In genomic region chr20:48761914-48762313, GRCh38 we compare ENCODE assay signal across 10 cellular contexts.
A peak's percentile ranks its signal among the peaks of the same experiment; 100 is the strongest.
DNase-seq lines count a peak whose midpoint lies in the region; TF ChIP-seq lines count a peak whose summit lies in the region.
"Had no signal": no experiment of that assay in that cellular context is flagged by ENCODE, and none has a peak within 500 bp of the region (broad histone marks: within the 10 kb centered on the region; RNA-seq: fewer than 3 reads in every experiment).

No MANE protein-coding gene starts in this region.

- peaks cover 92 to 97% (median 97%) of the 10 kb centered on the region in 3 donors for H3K4me1 Mint-ChIP-seq in CD8-positive, alpha-beta memory T cell

- H3K9ac ChIP-seq in Loucy (ENCODE audit: low read depth, low read length, poor library complexity, severe bottlenecking): peak overlapping the region; percentile 62

- H3F3A ChIP-seq in Loucy (ENCODE audit: low read depth): 0 out of 2 replicates have a peak, but pooled peaks cover 2% of the 10 kb centered on the region

- H3K36me3 ChIP-seq in CD8-positive, alpha-beta memory T cell (ENCODE audit: insufficient read depth, low read length): no peaks in the 10 kb centered on the region
- H3K36me3 ChIP-seq in Loucy (ENCODE audit: insufficient read depth, low read length) (no peaks in the 10 kb centered on the region; the same call in 1 of the 2 replicates), neutrophil (peaks cover 13% of the 10 kb centered on the region), uterus (no peaks in the 10 kb centered on the region)

- POLR2A ChIA-PET in CD8-positive, alpha-beta memory T cell (lab: Charles Lee): interaction anchor here (0.6 to 2.6 kb wide), 8 partner anchors 8 to 66 kb away, joined by 3 to 7 read pairs (median 3); partner anchors contain the start of gene PREX1

- peaks cover 96% of the 10 kb centered on the region for H3K4me1 ChIP-seq in CD8-positive, alpha-beta memory T cell (ENCODE audit: insufficient read depth, low read length)
- H3K4me1 ChIP-seq in Loucy (ENCODE audit: insufficient read depth, low read length, poor library complexity, severe bottlenecking) (peaks cover 30% of the 10 kb centered on the region), neutrophil (ENCODE audit: control insufficient read depth in 1 of 2, insufficient read depth in 1 of 2, low read depth in 1 of 2, low read length in 1 of 2) (peaks cover 99 to 100% of the 10 kb centered on the region in 2 experiments), uterus (no peaks in the 10 kb centered on the region)

- CTCF ChIA-PET in CD8-positive, alpha-beta memory T cell (lab: Charles Lee): interaction anchor here (1.0 to 5.1 kb wide), 4 partner anchors 9 to 66 kb away, joined by 3 to 14 read pairs (median 4); partner anchors contain the start of gene PREX1

- no peaks in the 10 kb centered on the region for H4K20me1 ChIP-seq in Loucy (ENCODE audit: insufficient read depth, low read length, poor library complexity, severe bottlenecking)

- no peaks in the 10 kb centered on the region for H3K9me3 ChIP-seq in CD8-positive, alpha-beta memory T cell (ENCODE audit: low read length)
- H3K9me3 ChIP-seq in Loucy (ENCODE audit: insufficient read depth, low read depth, low read length) (no peaks in the 10 kb centered on the region), neutrophil (no peaks in the 10 kb centered on the region), uterus (no peaks in the 10 kb centered on the region)

- TF ChIP-seq POLR2A in uterus (IDR thresholded peaks at IDR 0.05): no peak

- peak overlapping the region; percentile 82 for H3K4me2 ChIP-seq in Loucy (ENCODE audit: low read depth, low read length, poor library complexity, severe bottlenecking)

- H3K9me2 ChIP-seq in Loucy (replicated peaks; ENCODE audit: low read depth, low read length): no peaks in the 10 kb centered on the region

- peaks cover 0 to 2% of the 10 kb centered on the region in 2 donors for H3K27me3 Mint-ChIP-seq in CD8-positive, alpha-beta memory T cell

- peak overlapping the region; percentile 73 to 92 (median 82) for H3K4me3 Mint-ChIP-seq in CD8-positive, alpha-beta memory T cell

- no peaks in the 10 kb centered on the region for H3K9me3 Mint-ChIP-seq in CD8-positive, alpha-beta memory T cell

- peak overlapping the region; percentile 3 for H3K4me3 ChIP-seq in CD8-positive, alpha-beta memory T cell (ENCODE audit: low read length)
- H3K4me3 ChIP-seq in Loucy (ENCODE audit: low read length, poor library complexity, severe bottlenecking): peak overlapping the region; percentile 2
- peak overlapping the region; percentile 57 to 61 for H3K4me3 ChIP-seq in neutrophil (ENCODE audit: low read depth in 1 of 2, low read length in 1 of 2)
- H3K4me3 ChIP-seq in uterus: no peak overlapping the region
- H3K4me3 ChIP-seq: coronary artery had no signal

- H3K27ac Mint-ChIP-seq in CD8-positive, alpha-beta memory T cell: peak overlapping the region; percentile 96 to 98 (median 96)

- no peak overlapping the region for H2AFZ ChIP-seq in Loucy (ENCODE audit: low read length)

- H3K36me3 Mint-ChIP-seq in CD8-positive, alpha-beta memory T cell: peaks cover 7 to 10% (median 8%) of the 10 kb centered on the region in 3 donors

- intact Hi-C loops in uterus (cut with DNase I; ENCODE audit: low total_unique reads): no loop called here

- TF ChIP-seq CTCF in Loucy (conservative IDR thresholded peaks at IDR 0.05; ENCODE audit: low read length): no peak
- TF ChIP-seq CTCF in neutrophil (IDR thresholded peaks at IDR 0.05): no peak
- TF ChIP-seq CTCF in uterus (IDR thresholded peaks at IDR 0.05): no peak

- peaks cover 65% of the 10 kb centered on the region for H3K79me2 ChIP-seq in Loucy (ENCODE audit: insufficient read depth, low read length)

- H3K27me3 ChIP-seq in CD8-positive, alpha-beta memory T cell (ENCODE audit: insufficient read depth, low read length, poor library complexity, severe bottlenecking): no peaks in the 10 kb centered on the region
- H3K27me3 ChIP-seq in Loucy (ENCODE audit: insufficient read depth, low read length, poor library complexity, severe bottlenecking) (no peaks in the 10 kb centered on the region), neutrophil (no peaks in the 10 kb centered on the region), uterus (no peaks in the 10 kb centered on the region)

- peak in 1 of 5 donors; percentile 41 for DNase-seq in CD8-positive, alpha-beta memory T cell
- no peak for DNase-seq in uterus
- DNase-seq in cerebellar cortex (ENCODE audit: low spot score): no peak
- no peak for DNase-seq in H4 (ENCODE audit: low spot score)
- DNase-seq: NCI-H345, PC-3 had no signal

- H3K27ac ChIP-seq in CD8-positive, alpha-beta memory T cell (ENCODE audit: low read depth, low read length): peak overlapping the region; percentile 64
- H3K27ac ChIP-seq in cingulate gyrus (ENCODE audit: low read depth, low read length) (peak overlapping the region; percentile 54), neutrophil (peak overlapping the region; percentile 99), uterus (no peak overlapping the region)

Comparison
In these comparisons a context has a peak if more than half of its experiments do, and no peak if none do; other contexts are left out.
1. H3K27ac ChIP-seq: peak in CD8-positive, alpha-beta memory T cell (single experiment), cingulate gyrus (single experiment) and neutrophil (single experiment); none in uterus (0 of 2).
2. H3K4me3 ChIP-seq: peak in CD8-positive, alpha-beta memory T cell (single experiment), Loucy (single experiment) and neutrophil (2 of 2); none in uterus (0 of 2).